ENCODE assay signal across 25 cellular contexts in the genomic region with DNA sequence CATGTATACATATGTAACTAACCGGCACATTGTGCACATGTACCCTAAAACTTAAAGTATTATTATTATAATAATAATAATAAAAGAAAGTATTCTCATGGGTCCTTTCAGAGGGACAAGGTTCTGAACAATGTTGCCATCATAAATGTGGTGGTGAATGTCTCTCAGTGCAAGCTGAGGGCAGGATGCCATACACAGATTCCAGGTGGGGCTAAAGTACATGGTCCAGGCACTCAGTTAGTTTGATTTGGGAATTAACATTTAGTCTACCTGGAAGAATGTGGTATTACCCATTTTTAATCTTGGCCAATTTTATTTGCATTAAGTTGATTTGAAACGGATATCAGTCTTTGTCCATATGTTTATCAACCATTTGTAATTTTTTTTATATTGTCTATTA.
"Had no signal": no experiment of that assay in that cellular context is flagged by ENCODE, and none has a peak within 500 bp of the region (broad histone marks: within the 10 kb centered on the region; RNA-seq: fewer than 3 reads in every experiment).

No MANE protein-coding gene starts in this region.

- H3K9me3 ChIP-seq: esophagus squamous epithelium, heart right ventricle, sigmoid colon, spleen, thoracic aorta, tibial nerve, vagina had no signal

- DNase-seq: effector memory CD8-positive, alpha-beta T cell; erythroblast; esophagus squamous epithelium; foreskin melanocyte; glutamatergic neuron; heart right ventricle; hippocampal formation; immature natural killer cell; islet precursor cell; kidney glomerular epithelial cell; mesendoderm; midbrain; naive thymus-derived CD4-positive, alpha-beta T cell; sigmoid colon; spleen; stimulated activated CD4-positive, alpha-beta T cell treated with anti-CD3 and anti-CD28 coated beads, Interleukin-4, amount 100 ng/mL, for 4 hours; stimulated activated naive CD8-positive, alpha-beta T cell treated with anti-CD3 and anti-CD28 coated beads, Interleukin-15, Interleukin-2, amounts not matched to agents 100 U/mL and 50 U/mL, for 24 hours had no signal

- ATAC-seq: effector memory CD8-positive, alpha-beta T cell; heart right ventricle; naive thymus-derived CD4-positive, alpha-beta T cell; stimulated activated memory B cell treated with anti-CD40 and anti-IgM and Interleukin-4, amounts not matched to agents 10 μg/mL and 1 μg/mL and 100 μg/mL, for 72 hours; stimulated activated naive CD8-positive, alpha-beta T cell treated with anti-CD3 and anti-CD28 coated beads, Interleukin-15, Interleukin-2, amounts not matched to agents 100 U/mL and 50 U/mL, for 24 hours had no signal

- H3K36me3 ChIP-seq: esophagus squamous epithelium, heart right ventricle, neural progenitor cell, sigmoid colon, spleen, thoracic aorta, tibial nerve, vagina had no signal

- H3K27me3 ChIP-seq: esophagus squamous epithelium, heart right ventricle, neural progenitor cell, sigmoid colon, spleen, tibial nerve, vagina had no signal

- H3K27ac ChIP-seq: coronary artery, esophagus squamous epithelium, neural progenitor cell, parathyroid adenoma, sigmoid colon, thoracic aorta, vagina had no signal

- FAIRE-seq: endometrium had no signal

- H3K4me3 ChIP-seq: coronary artery, esophagus squamous epithelium, heart right ventricle, neural progenitor cell, sigmoid colon, spleen, tibial nerve, vagina had no signal
